10 cellular contexts compared by ENCODE assay signal in the genomic region with DNA sequence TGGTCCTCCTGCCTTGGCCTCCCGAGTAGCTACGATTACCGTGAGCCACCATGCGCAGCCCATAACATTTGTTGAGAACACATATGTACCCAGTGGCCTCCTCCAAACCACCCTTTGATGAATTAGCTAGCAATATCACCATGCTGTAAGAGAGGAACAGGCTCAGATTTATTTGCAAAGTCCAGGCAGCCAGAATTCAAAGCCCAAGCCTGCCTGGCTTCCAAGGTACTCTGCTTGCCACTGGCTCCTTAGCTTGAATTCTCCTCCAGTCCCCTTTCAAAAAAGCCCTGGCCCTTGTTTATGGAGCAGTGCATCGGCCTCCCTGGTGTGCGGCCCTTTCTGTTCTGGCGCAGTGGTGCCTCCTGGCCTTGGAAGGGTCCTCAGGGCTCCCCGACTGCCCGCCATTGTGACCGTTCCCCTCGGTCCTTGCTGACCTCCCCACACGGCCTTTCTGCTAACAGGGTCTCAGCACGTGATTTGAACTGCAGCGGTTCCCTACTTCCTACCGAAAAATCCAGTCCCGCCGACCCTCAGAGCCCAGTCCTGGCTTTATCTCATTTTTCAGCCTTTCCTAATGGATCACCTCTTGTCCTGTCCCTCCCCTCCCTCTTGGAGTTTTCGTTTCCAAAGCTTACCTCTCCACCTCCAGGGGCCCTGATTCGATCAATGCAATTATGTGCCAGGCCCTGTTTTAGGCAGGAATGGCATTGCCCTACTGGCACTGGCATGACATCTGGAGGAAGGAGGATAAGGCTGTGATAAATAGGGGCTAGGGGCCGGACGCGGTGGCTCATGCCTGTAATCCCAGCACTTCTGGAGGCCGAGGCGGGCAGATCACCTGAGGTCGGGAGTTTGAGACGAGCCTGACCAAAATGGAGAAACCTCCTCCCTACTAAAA. TPM values are rescaled to one million over a fixed set of nuclear protein-coding genes. Genes with fewer than 3 reads are reported as not detected.
A peak's percentile ranks its signal among the peaks of the same experiment; 100 is the strongest.
DNase-seq lines count a peak whose midpoint lies in the region; ATAC-seq, FAIRE-seq and TF ChIP-seq lines count a peak whose summit lies in the region.
"Had no signal": no experiment of that assay in that cellular context is flagged by ENCODE, and none has a peak within 500 bp of the region (broad histone marks: within the 10 kb centered on the region; RNA-seq: fewer than 3 reads in every experiment).

No MANE protein-coding gene starts in this region.

- H3K4me2 ChIP-seq in HepG2 (ENCODE audit: low read depth, low read length), result no peak overlapping the region

- CTCF ChIA-PET in HepG2 (lab: Yijun Ruan, JAX; ENCODE audit: low intra/inter-chr PET ratio, low total read pairs), result interaction anchor here (2.0 kb wide), 1 partner anchor 94 kb away, joined by 14 read pairs; no protein-coding TSS in a partner anchor

- no peaks in the 10 kb centered on the region for H3K9me3 ChIP-seq in HepG2 (ENCODE audit: low read length)

- POLR2A ChIA-PET in activated naive CD8-positive, alpha-beta T cell treated with anti-CD3 and anti-CD28 coated beads, Interleukin-2, amount 10 ng/mL, durations not matched to agents 7 days and 5 days (lab: Charles Lee), result interaction anchor here (0.6 to 0.9 kb wide), 3 partner anchors 18 to 234 kb away, joined by 3 to 5 read pairs (median 4); no protein-coding TSS in a partner anchor
- POLR2A ChIA-PET in HepG2 (lab: Yijun Ruan, JAX), result interaction anchor here (1.6 kb wide), 1 partner anchor 91 kb away, joined by 5 read pairs; a partner anchor contains a TSS

- WGBS in HepG2 (ENCODE audit: low lambda C conversion rate), result 96% methylated on average over 26 of the region's 26 CpGs

- peaks cover 2% of the 10 kb centered on the region for H3K36me3 Mint-ChIP-seq in activated CD4-positive, alpha-beta T cell treated with anti-CD3 and anti-CD28 coated beads, Interleukin-2, amount 10 ng/mL, durations not matched to agents 24 days and 14 days (ENCODE audit: low read depth)
- peaks cover 4% of the 10 kb centered on the region for H3K36me3 Mint-ChIP-seq in activated naive CD8-positive, alpha-beta T cell treated with anti-CD3 and anti-CD28 coated beads, Interleukin-2, amount 10 ng/mL, durations not matched to agents 7 days and 5 days

- H3K4me3 ChIP-seq in HepG2 (replicated peaks in 1 of 3; ENCODE audit: insufficient read depth in 1 of 3, low read depth in 2 of 3, low read length in 3 of 3), result no peak overlapping the region

- no peak overlapping the region for H3K9ac ChIP-seq in HepG2 (ENCODE audit: insufficient read depth, low read depth, low read length)

- H3K4me3 Mint-ChIP-seq in activated CD4-positive, alpha-beta T cell treated with anti-CD3 and anti-CD28 coated beads, Interleukin-2, amount 10 ng/mL, durations not matched to agents 24 days and 14 days, result peak overlapping the region; percentile 68
- H3K4me3 Mint-ChIP-seq in activated naive CD8-positive, alpha-beta T cell treated with anti-CD3 and anti-CD28 coated beads, Interleukin-2, amount 10 ng/mL, durations not matched to agents 7 days and 5 days, result peak overlapping the region; percentile 68

- in situ Hi-C loops in HepG2 (cut with HindIII; ENCODE audit: extremely low pct_ligation_motif_present, low pct_unique_long_range_greater_than_20kb), result no loop called here

- no peaks in the 10 kb centered on the region for H3K27me3 Mint-ChIP-seq in activated CD4-positive, alpha-beta T cell treated with anti-CD3 and anti-CD28 coated beads, Interleukin-2, amount 10 ng/mL, durations not matched to agents 24 days and 14 days
- no peaks in the 10 kb centered on the region for H3K27me3 Mint-ChIP-seq in activated naive CD8-positive, alpha-beta T cell treated with anti-CD3 and anti-CD28 coated beads, Interleukin-2, amount 10 ng/mL, durations not matched to agents 7 days and 5 days

- no peaks in the 10 kb centered on the region for H3K27me3 ChIP-seq in HepG2 (ENCODE audit: control insufficient read depth in 1 of 2, insufficient read depth in 2 of 2, low read length in 2 of 2)

- no TSS peak for BruUV-seq in HepG2 (replicated peaks; lab: Mats Ljungman, UMichigan)

- no peak for TF ChIP-seq EP300 in HepG2 (IDR thresholded peaks at IDR 0.05; ENCODE audit: low read depth in 2 of 2, low read length in 2 of 2)
- no peak for TF ChIP-seq EP300 in HepG2 (CRISPR knock-in tag; IDR thresholded peaks at IDR 0.05; ENCODE audit: borderline replicate concordance)

- no peaks in the 10 kb centered on the region for H3K9me3 Mint-ChIP-seq in activated CD4-positive, alpha-beta T cell treated with anti-CD3 and anti-CD28 coated beads, Interleukin-2, amount 10 ng/mL, durations not matched to agents 24 days and 14 days
- H3K9me3 Mint-ChIP-seq in activated naive CD8-positive, alpha-beta T cell treated with anti-CD3 and anti-CD28 coated beads, Interleukin-2, amount 10 ng/mL, durations not matched to agents 7 days and 5 days, result no peaks in the 10 kb centered on the region

- H3K4me1 Mint-ChIP-seq in activated CD4-positive, alpha-beta T cell treated with anti-CD3 and anti-CD28 coated beads, Interleukin-2, amount 10 ng/mL, durations not matched to agents 24 days and 14 days, result peaks cover 12% of the 10 kb centered on the region
- peaks cover 11% of the 10 kb centered on the region for H3K4me1 Mint-ChIP-seq in activated naive CD8-positive, alpha-beta T cell treated with anti-CD3 and anti-CD28 coated beads, Interleukin-2, amount 10 ng/mL, durations not matched to agents 7 days and 5 days

- peak overlapping the region; percentile 54 for H3K27ac Mint-ChIP-seq in activated CD4-positive, alpha-beta T cell treated with anti-CD3 and anti-CD28 coated beads, Interleukin-2, amount 10 ng/mL, durations not matched to agents 24 days and 14 days
- peak overlapping the region; percentile 42 for H3K27ac Mint-ChIP-seq in activated naive CD8-positive, alpha-beta T cell treated with anti-CD3 and anti-CD28 coated beads, Interleukin-2, amount 10 ng/mL, durations not matched to agents 7 days and 5 days

- H3K27ac ChIP-seq in HepG2 (ENCODE audit: extremely low read length, insufficient read depth, low read length), result no peak overlapping the region
- peak overlapping the region; percentile 22 for H3K27ac ChIP-seq in temporal lobe (ENCODE audit: low read depth, low read length)

- no peak for FAIRE-seq in HepG2 (lab: Jason Lieb, UNC)
- FAIRE-seq: D721Med had no signal

- H4K20me1 ChIP-seq in HepG2 (ENCODE audit: insufficient read depth, low read length), result peaks cover 7% of the 10 kb centered on the region; the same call in 1 of the 2 replicates

- no peak for TF ChIP-seq POLR2A in HepG2 (IDR thresholded peaks at IDR 0.05; ENCODE audit: insufficient read depth in 1 of 2, low read depth in 2 of 2, low read length in 2 of 2)

- intact Hi-C loops in activated CD4-positive, alpha-beta T cell treated with anti-CD3 and anti-CD28 coated beads, Interleukin-2, amount 10 ng/mL, durations not matched to agents 24 days and 14 days (cut with micrococcal nuclease), result no loop called here
- intact Hi-C loops in HepG2 (cut with micrococcal nuclease; ENCODE audit: unreplicated experiment), result loop anchor here (5.0 kb wide), 1 partner anchor 1518 kb away; no protein-coding TSS in a partner anchor

- H2AFZ ChIP-seq in HepG2 (ENCODE audit: low read length), result no peak overlapping the region

- H3K79me2 ChIP-seq in HepG2 (ENCODE audit: insufficient read depth, low read length), result peaks cover 14% of the 10 kb centered on the region

- TF ChIP-seq RAD21 in HepG2 (CRISPR knock-in tag; IDR thresholded peaks at IDR 0.05), result no peak

- DNase-seq in activated CD4-positive, alpha-beta T cell treated with anti-CD3 and anti-CD28 coated beads, Interleukin-2, amount 10 ng/mL, durations not matched to agents 24 days and 14 days, result peak; percentile 55
- DNase-seq in activated CD4-positive, alpha-beta T cell treated with anti-CD3 and anti-CD28 coated beads, Interleukin-2, amount 50 U/mL, for 1 hour, result no peak
- DNase-seq in activated naive CD8-positive, alpha-beta T cell treated with anti-CD3 and anti-CD28 coated beads, Interleukin-2, amount 10 ng/mL, durations not matched to agents 7 days and 5 days, result no peak
- DNase-seq in HepG2 (ENCODE audit: low spot score) (no peak), NAMALWA (ENCODE audit: low spot score) (no peak)

- TF ChIP-seq CTCF in HepG2 (CRISPR knock-in tag; IDR thresholded peaks at IDR 0.05), result no peak

- H3K36me3 ChIP-seq in HepG2 (replicated peaks in 1 of 2; ENCODE audit: control insufficient read depth in 1 of 2, insufficient read depth in 2 of 2, low read length in 2 of 2), result peaks cover 3 to 8% of the 10 kb centered on the region in 2 experiments; a peak in 3 of 5 replicates

- no peak for ATAC-seq in activated naive CD8-positive, alpha-beta T cell treated with anti-CD3 and anti-CD28 coated beads, Interleukin-2, amount 10 ng/mL, durations not matched to agents 7 days and 5 days (ENCODE audit: low read depth)
- no peak for ATAC-seq in HepG2
- no peak for ATAC-seq in GM18520 (IDR thresholded peaks at IDR 0.05; ENCODE audit: unreplicated experiment)
- no peak for ATAC-seq in HG02884 (IDR thresholded peaks at IDR 0.05; ENCODE audit: unreplicated experiment)

- H3K4me1 ChIP-seq in HepG2 (ENCODE audit: insufficient read depth, low read length), result peaks cover 62% of the 10 kb centered on the region

RNA-seq across cellular contexts. Expression of gene SLC25A29, which starts 22.0 kb away (rescaled TPM):
- 16.4 and 17.0 TPM in 2 replicates for total RNA-seq in activated CD4-positive, alpha-beta T cell treated with anti-CD3 and anti-CD28 coated beads, Interleukin-2, amount 10 ng/mL, durations not matched to agents 24 days and 14 days
- total RNA-seq in activated naive CD8-positive, alpha-beta T cell treated with anti-CD3 and anti-CD28 coated beads, Interleukin-2, amount 10 ng/mL, durations not matched to agents 7 days and 5 days, result 10 to 100 TPM; 17.3 to 18.1 TPM
- total RNA-seq in HepG2 (2016; rRNA removed; fragmentation: Illumina TruSeq; extraction: Trizol) (9.6 and 17.2 TPM in 2 replicates), temporal lobe (42.8 TPM)
- total RNA-seq in HepG2 (2016; cell fraction: cytosol; rRNA removed; fragmentation: Illumina TruSeq; extraction: Trizol; ENCODE audit: low read depth), result 2.4 and 2.6 TPM in 2 replicates
- 9.5 and 17.7 TPM in 2 replicates for total RNA-seq in HepG2 (2016; cell fraction: insoluble cytoplasmic fraction; rRNA removed; fragmentation: Illumina TruSeq; extraction: Trizol)
- 6.9 and 7.4 TPM in 2 replicates for total RNA-seq in HepG2 (2016; cell fraction: membrane; rRNA removed; fragmentation: Illumina TruSeq; extraction: Trizol)
- total RNA-seq in HepG2 (2016; cell fraction: nucleus; rRNA removed; fragmentation: Illumina TruSeq; extraction: Trizol), result 15.9 and 18.2 TPM in 2 replicates
- polyA plus RNA-seq in HepG2 (2011; rRNA removed), result 12.2 and 16.1 TPM in 2 replicates
- polyA plus RNA-seq in HepG2 (2011; cell fraction: cytosol; rRNA removed), result 6.9 and 11.5 TPM in 2 replicates
- 98.4 and 122 TPM in 2 replicates for polyA plus RNA-seq in HepG2 (2011; cell fraction: nucleus; rRNA removed)
- 6.9 and 8.5 TPM in 2 replicates for polyA plus RNA-seq in HepG2 (2012)
- polyA plus RNA-seq in HepG2 (2016; cell fraction: cytosol; fragmentation: Illumina TruSeq; extraction: Trizol; ENCODE audit: low read depth), result 1.4 and 1.6 TPM in 2 replicates
- 8.9 and 9.4 TPM in 2 replicates for polyA plus RNA-seq in HepG2 (2016; cell fraction: insoluble cytoplasmic fraction; fragmentation: Illumina TruSeq; extraction: Trizol; ENCODE audit: low read depth)
- 3.8 and 4.2 TPM in 2 replicates for polyA plus RNA-seq in HepG2 (2016; cell fraction: membrane; fragmentation: Illumina TruSeq; extraction: Trizol; ENCODE audit: low read depth)
- polyA plus RNA-seq in HepG2 (2016; cell fraction: nucleus; fragmentation: Illumina TruSeq; extraction: Trizol; ENCODE audit: insufficient read depth, low read depth), result 47.1 and 52.2 TPM in 2 replicates
- polyA minus RNA-seq in HepG2 (2011; rRNA and poly(A)+ RNA removed; ENCODE audit: low replicate concordance), result 9.4 and 18.9 TPM in 2 replicates
- polyA minus RNA-seq in HepG2 (2011; cell fraction: cytosol; rRNA and poly(A)+ RNA removed), result 4.6 and 8.4 TPM in 2 replicates
- 9.1 and 11.2 TPM in 2 replicates for polyA minus RNA-seq in HepG2 (2011; cell fraction: nucleus; rRNA and poly(A)+ RNA removed)

RNA-seq across cellular contexts. Expression of gene SLC25A47, which starts 38.9 kb away (rescaled TPM):
- total RNA-seq in activated CD4-positive, alpha-beta T cell treated with anti-CD3 and anti-CD28 coated beads, Interleukin-2, amount 10 ng/mL, durations not matched to agents 24 days and 14 days, result not detected in 2 replicates
- total RNA-seq in activated naive CD8-positive, alpha-beta T cell treated with anti-CD3 and anti-CD28 coated beads, Interleukin-2, amount 10 ng/mL, durations not matched to agents 7 days and 5 days, result not detected
- total RNA-seq in HepG2 (2016; rRNA removed; fragmentation: Illumina TruSeq; extraction: Trizol) (0.87 and 1.0 TPM in 2 replicates), temporal lobe (not detected)
- total RNA-seq in HepG2 (2016; cell fraction: cytosol; rRNA removed; fragmentation: Illumina TruSeq; extraction: Trizol; ENCODE audit: low read depth), result 0.71 and 1.5 TPM in 2 replicates
- 0.88 and 0.95 TPM in 2 replicates for total RNA-seq in HepG2 (2016; cell fraction: insoluble cytoplasmic fraction; rRNA removed; fragmentation: Illumina TruSeq; extraction: Trizol)
- total RNA-seq in HepG2 (2016; cell fraction: membrane; rRNA removed; fragmentation: Illumina TruSeq; extraction: Trizol), result 0.53 and 1.1 TPM in 2 replicates
- total RNA-seq in HepG2 (2016; cell fraction: nucleus; rRNA removed; fragmentation: Illumina TruSeq; extraction: Trizol), result 0.47 and 0.65 TPM in 2 replicates
- 1.7 and 7.6 TPM in 2 replicates for polyA plus RNA-seq in HepG2 (2011; rRNA removed)
- polyA plus RNA-seq in HepG2 (2011; cell fraction: cytosol; rRNA removed), result 3.2 and 4.5 TPM in 2 replicates
- polyA plus RNA-seq in HepG2 (2011; cell fraction: nucleus; rRNA removed), result 4.2 and 9.5 TPM in 2 replicates
- 6.6 and 11.5 TPM in 2 replicates for polyA plus RNA-seq in HepG2 (2012)
- 0.17 and 0.24 TPM in 2 replicates for polyA plus RNA-seq in HepG2 (2016; cell fraction: cytosol; fragmentation: Illumina TruSeq; extraction: Trizol; ENCODE audit: low read depth)
- polyA plus RNA-seq in HepG2 (2016; cell fraction: insoluble cytoplasmic fraction; fragmentation: Illumina TruSeq; extraction: Trizol; ENCODE audit: low read depth), result 0.51 and 0.54 TPM in 2 replicates
- 0.41 and 0.42 TPM in 2 replicates for polyA plus RNA-seq in HepG2 (2016; cell fraction: membrane; fragmentation: Illumina TruSeq; extraction: Trizol; ENCODE audit: low read depth)
- polyA plus RNA-seq in HepG2 (2016; cell fraction: nucleus; fragmentation: Illumina TruSeq; extraction: Trizol; ENCODE audit: insufficient read depth, low read depth), result 0.53 and 0.61 TPM in 2 replicates
- polyA minus RNA-seq in HepG2 (2011; rRNA and poly(A)+ RNA removed; ENCODE audit: low replicate concordance), result 4.3 TPM in 1 of 2 replicates, not detected in the other
- 2.3 and 3.1 TPM in 2 replicates for polyA minus RNA-seq in HepG2 (2011; cell fraction: cytosol; rRNA and poly(A)+ RNA removed)
- 0.52 and 1.5 TPM in 2 replicates for polyA minus RNA-seq in HepG2 (2011; cell fraction: nucleus; rRNA and poly(A)+ RNA removed)
- total RNA-seq: activated CD8-positive, alpha-beta memory T cell treated with anti-CD3 and anti-CD28 coated beads for 36 hours had no signal

RNA-seq across cellular contexts. Expression of gene YY1, which starts 45.3 kb away (rescaled TPM):
- total RNA-seq in activated CD4-positive, alpha-beta T cell treated with anti-CD3 and anti-CD28 coated beads, Interleukin-2, amount 10 ng/mL, durations not matched to agents 24 days and 14 days, result 102 and 105 TPM in 2 replicates
- total RNA-seq in activated naive CD8-positive, alpha-beta T cell treated with anti-CD3 and anti-CD28 coated beads, Interleukin-2, amount 10 ng/mL, durations not matched to agents 7 days and 5 days, result 10 to 100 TPM; 86.4 to 89.6 TPM
- total RNA-seq in HepG2 (2016; rRNA removed; fragmentation: Illumina TruSeq; extraction: Trizol) (62.8 and 68.1 TPM in 2 replicates), temporal lobe (39.1 TPM)
- total RNA-seq in HepG2 (2016; cell fraction: cytosol; rRNA removed; fragmentation: Illumina TruSeq; extraction: Trizol; ENCODE audit: low read depth), result 18.9 and 19.0 TPM in 2 replicates
- total RNA-seq in HepG2 (2016; cell fraction: insoluble cytoplasmic fraction; rRNA removed; fragmentation: Illumina TruSeq; extraction: Trizol), result 58.6 and 68.6 TPM in 2 replicates
- 65.4 and 80.0 TPM in 2 replicates for total RNA-seq in HepG2 (2016; cell fraction: membrane; rRNA removed; fragmentation: Illumina TruSeq; extraction: Trizol)
- total RNA-seq in HepG2 (2016; cell fraction: nucleus; rRNA removed; fragmentation: Illumina TruSeq; extraction: Trizol), result 38.0 and 40.7 TPM in 2 replicates
- polyA plus RNA-seq in HepG2 (2011; rRNA removed), result 23.9 and 29.4 TPM in 2 replicates
- 13.8 and 18.5 TPM in 2 replicates for polyA plus RNA-seq in HepG2 (2011; cell fraction: cytosol; rRNA removed)
- polyA plus RNA-seq in HepG2 (2011; cell fraction: nucleus; rRNA removed), result 23.8 and 24.4 TPM in 2 replicates
- 43.4 and 54.0 TPM in 2 replicates for polyA plus RNA-seq in HepG2 (2012)
- 29.1 and 32.3 TPM in 2 replicates for polyA plus RNA-seq in HepG2 (2016; cell fraction: cytosol; fragmentation: Illumina TruSeq; extraction: Trizol; ENCODE audit: low read depth)
- 93.6 and 111 TPM in 2 replicates for polyA plus RNA-seq in HepG2 (2016; cell fraction: insoluble cytoplasmic fraction; fragmentation: Illumina TruSeq; extraction: Trizol; ENCODE audit: low read depth)
- 65.2 and 73.0 TPM in 2 replicates for polyA plus RNA-seq in HepG2 (2016; cell fraction: membrane; fragmentation: Illumina TruSeq; extraction: Trizol; ENCODE audit: low read depth)
- polyA plus RNA-seq in HepG2 (2016; cell fraction: nucleus; fragmentation: Illumina TruSeq; extraction: Trizol; ENCODE audit: insufficient read depth, low read depth), result 82.8 and 91.4 TPM in 2 replicates
- polyA minus RNA-seq in HepG2 (2011; rRNA and poly(A)+ RNA removed; ENCODE audit: low replicate concordance), result 24.4 and 42.6 TPM in 2 replicates
- polyA minus RNA-seq in HepG2 (2011; cell fraction: cytosol; rRNA and poly(A)+ RNA removed), result 17.8 and 23.1 TPM in 2 replicates
- polyA minus RNA-seq in HepG2 (2011; cell fraction: nucleus; rRNA and poly(A)+ RNA removed), result 36.4 and 41.8 TPM in 2 replicates
